8 cellular contexts compared by ENCODE assay signal in the genomic region with DNA sequence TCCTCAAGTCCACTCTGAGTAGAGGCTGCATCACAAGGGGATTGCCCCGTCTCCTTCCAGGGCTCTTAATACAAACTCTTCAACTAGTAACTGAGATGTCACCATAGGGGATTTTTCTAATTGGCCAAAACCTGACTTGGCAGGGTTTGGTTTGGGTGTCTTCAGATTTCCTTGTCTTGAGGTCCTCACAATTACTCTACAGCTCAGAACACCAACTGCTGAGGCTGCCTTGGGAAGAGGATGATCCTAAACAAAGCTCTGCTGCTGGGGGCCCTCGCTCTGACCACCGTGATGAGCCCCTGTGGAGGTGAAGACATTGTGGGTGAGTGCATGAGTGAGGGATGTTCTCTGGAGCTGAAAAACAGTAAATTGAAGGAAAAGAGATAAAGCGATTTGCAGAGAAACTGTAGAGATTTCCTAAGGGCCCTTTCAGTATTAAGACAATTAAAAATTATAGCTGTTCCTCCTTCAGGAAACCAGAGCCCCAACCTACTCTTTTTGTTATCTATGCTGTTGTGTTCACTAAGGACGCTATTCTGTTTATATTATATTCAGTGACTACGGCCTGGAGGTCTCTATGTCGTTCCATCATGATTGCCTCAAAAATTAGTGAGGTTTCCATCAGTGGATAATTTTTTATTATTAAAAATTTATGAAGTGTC. TPM values are rescaled to one million over a fixed set of nuclear protein-coding genes. Genes with fewer than 3 reads are reported as not detected.
A peak's percentile ranks its signal among the peaks of the same experiment; 100 is the strongest.
DNase-seq lines count a peak whose midpoint lies in the region; ATAC-seq and TF ChIP-seq lines count a peak whose summit lies in the region.

A gene (plus strand): TSS at position 188 of the 662 bp plus-strand sequence. CDS start 53 bp downstream, at position 241.

- in situ Hi-C loops in GM23248 (cut with MboI), result no loop called here

- no peaks in the 10 kb centered on the region for H3K9me3 ChIP-seq in breast epithelium
- H3K9me3 ChIP-seq in upper lobe of right lung, result no peaks in the 10 kb centered on the region
- no peaks in the 10 kb centered on the region for H3K9me3 ChIP-seq in GM23248 (ENCODE audit: low read depth)

- intact Hi-C loops in breast epithelium (cut with DNase I; ENCODE audit: low total_unique reads), result no loop called here
- intact Hi-C loops in MCF 10A (cut with micrococcal nuclease), result no loop called here
- intact Hi-C loops in upper lobe of right lung (cut with DNase I), result no loop called here

- H3F3A ChIP-seq in GM23248 (ENCODE audit: insufficient read depth), result no peaks in the 10 kb centered on the region

- WGBS in GM23248 (ENCODE audit: low coverage in 1 of 2, low lambda C conversion rate in 2 of 2, missing lambda C conversion rate in 2 of 2), 2 experiments, result 23 to 29% methylated on average over 7 of the region's 7 CpGs

- TF ChIP-seq POLR2A in breast epithelium (IDR thresholded peaks at IDR 0.05), result no peak

- CTCF ChIA-PET in MCF 10A (lab: Yijun Ruan, JAX), result no interaction called here

- H3K9ac ChIP-seq in GM23248, result no peak within 1 kb of the TSS

- H3K27ac Mint-ChIP-seq in MCF 10A (ENCODE audit: low read depth, unreplicated experiment), result no peak within 1 kb of the TSS

- H3K4me1 ChIP-seq in breast epithelium (no peaks in the 10 kb centered on the region), upper lobe of right lung (no peaks in the 10 kb centered on the region), GM23248 (ENCODE audit: insufficient read depth) (no peaks in the 10 kb centered on the region)

- no peaks in the 10 kb centered on the region for H3K4me1 Mint-ChIP-seq in MCF 10A (ENCODE audit: insufficient read depth, unreplicated experiment)

- H3K36me3 ChIP-seq in breast epithelium (no peaks in the 10 kb centered on the region), upper lobe of right lung (no peaks in the 10 kb centered on the region), GM23248 (ENCODE audit: low read depth) (no peaks in the 10 kb centered on the region)

- no peak within 1 kb of the TSS for H3K4me3 Mint-ChIP-seq in MCF 10A (ENCODE audit: unreplicated experiment)

- no peaks in the 10 kb centered on the region for H4K20me1 ChIP-seq in GM23248 (ENCODE audit: insufficient read depth)

- H3K4me3 ChIP-seq in breast epithelium (peak within 1 kb of the TSS in 1 of 3 donors; percentile 5), choroid plexus epithelial cell (ENCODE audit: low read depth, low read length) (no peak within 1 kb of the TSS), upper lobe of right lung (peak within 1 kb of the TSS; percentile 25), GM23248 (no peak within 1 kb of the TSS)

- no peak for DNase-seq in breast epithelium (ENCODE audit: low spot score in 2 of 2)
- DNase-seq in MCF 10A (ENCODE audit: unreplicated experiment), result no peak
- DNase-seq in choroid plexus epithelial cell (ENCODE audit: low read depth), result peak; percentile 4
- no peak for DNase-seq in upper lobe of right lung
- no peak for DNase-seq in activated effector memory CD4-positive, alpha-beta T cell treated with anti-CD3 and anti-CD28 coated beads, Interleukin-2, amount 50 U/mL, for 16 hours
- DNase-seq in NCI-H2081 (lab: John Stamatoyannopoulos, UW), result no peak
- DNase-seq in GM23248, result no peak

- no peaks in the 10 kb centered on the region for H3K9me3 Mint-ChIP-seq in MCF 10A (ENCODE audit: unreplicated experiment)

- no peak for TF ChIP-seq CTCF in breast epithelium (IDR thresholded peaks at IDR 0.05)
- TF ChIP-seq CTCF in MCF 10A (IDR thresholded peaks at IDR 0.05; ENCODE audit: unreplicated experiment), result no peak
- no peak for TF ChIP-seq CTCF in choroid plexus epithelial cell (conservative IDR thresholded peaks at IDR 0.05; ENCODE audit: low read depth, low read length)
- no peak for TF ChIP-seq CTCF in upper lobe of right lung (IDR thresholded peaks at IDR 0.05)

- ATAC-seq in HG03097 (IDR thresholded peaks at IDR 0.05; ENCODE audit: low FRiP score, unreplicated experiment) (peak; percentile 60), upper lobe of right lung (peak; percentile 96)

- peaks cover 89% of the 10 kb centered on the region for H3K27me3 Mint-ChIP-seq in MCF 10A (ENCODE audit: insufficient read depth, unreplicated experiment)

- H3K79me2 ChIP-seq in GM23248 (ENCODE audit: insufficient read depth), result no peaks in the 10 kb centered on the region

- no peak within 1 kb of the TSS for H3K27ac ChIP-seq in breast epithelium
- H3K27ac ChIP-seq in upper lobe of right lung, result no peak within 1 kb of the TSS
- no peak within 1 kb of the TSS for H3K27ac ChIP-seq in GM23248

- H3K27me3 ChIP-seq in breast epithelium (no peaks in the 10 kb centered on the region), upper lobe of right lung (no peaks in the 10 kb centered on the region), GM23248 (replicated peaks; ENCODE audit: insufficient read depth) (no peaks in the 10 kb centered on the region)

- H3K4me2 ChIP-seq in GM23248 (ENCODE audit: unreplicated experiment), result no peak within 1 kb of the TSS

- POLR2A ChIA-PET in MCF 10A (lab: Yijun Ruan, JAX), result no interaction called here

- H2AFZ ChIP-seq in GM23248, result no peak within 1 kb of the TSS

- H3K9me2 ChIP-seq in GM23248 (ENCODE audit: insufficient read depth), result no peaks in the 10 kb centered on the region

- no peaks in the 10 kb centered on the region for H3K36me3 Mint-ChIP-seq in MCF 10A (ENCODE audit: insufficient read depth, unreplicated experiment)

- no TSS peak for BruUV-seq in MCF 10A (replicated peaks; lab: Mats Ljungman, UMichigan)

RNA-seq across cellular contexts. Expression of the gene that starts here (rescaled TPM):
- total RNA-seq in breast epithelium (10 to 100 TPM in 2 of 3 donors, 1 to 10 TPM in 1; 1.6 to 19.2 (median 15.0) TPM), MCF 10A (2022) (not detected in 2 replicates), upper lobe of right lung (111 TPM)
- total RNA-seq in GM23248 (2014; rRNA removed; shearing (Covaris generic)), result not detected in 2 replicates
- polyA plus RNA-seq in GM23248 (2016; fragmentation: Nextera tagmentation; extraction: Ambion mirVana), result 0.28 TPM in 1 of 2 replicates, not detected in the other
